ENCODE assay signal across 8 cellular contexts in genomic region chr4:107989162-107989536, GRCh38. TPM values are rescaled to one million over a fixed set of nuclear protein-coding genes. Genes with fewer than 3 reads are reported as not detected.
A peak's percentile ranks its signal among the peaks of the same experiment; 100 is the strongest.
DNase-seq lines count a peak whose midpoint lies in the region; ATAC-seq and TF ChIP-seq lines count a peak whose summit lies in the region.

No MANE protein-coding gene starts in this region.

- TF ChIP-seq CTCF in SK-N-SH (IDR thresholded peaks at IDR 0.05) (no peak), Panc1 (IDR thresholded peaks at IDR 0.05) (no peak), fibroblast of mammary gland (conservative IDR thresholded peaks at IDR 0.05; ENCODE audit: control insufficient read depth, insufficient read depth, low read depth, low read length) (no peak), psoas muscle (IDR thresholded peaks at IDR 0.05) (no peak)

- H3K9me2 ChIP-seq in SK-N-SH: no peaks in the 10 kb centered on the region

- H3K36me3 ChIP-seq in SK-N-SH (replicated peaks in 1 of 2; ENCODE audit: control insufficient read depth in 1 of 2, insufficient read depth in 2 of 2, low read length in 1 of 2) (no peaks in the 10 kb centered on the region), Panc1 (ENCODE audit: control insufficient read depth, insufficient read depth, low read length) (no peaks in the 10 kb centered on the region; the same call in none of the 2 replicates), psoas muscle (ENCODE audit: insufficient read depth in 1 of 2, low read depth in 1 of 2) (no peaks in the 10 kb centered on the region)

- H2AFZ ChIP-seq in SK-N-SH (ENCODE audit: low read depth): peak overlapping the region; percentile 78; the same call in 1 of the 2 replicates

- no peak overlapping the region for H3K9ac ChIP-seq in SK-N-SH

- ATAC-seq in SK-N-SH treated with all-trans-retinoic acid at 6 μM for 48 hours (no peak), Panc1 (peak; percentile 47), psoas muscle (peak; percentile 30 to 59 (median 58)), GM18519 (IDR thresholded peaks at IDR 0.05; ENCODE audit: low FRiP score, unreplicated experiment) (no peak), GM18861 (IDR thresholded peaks at IDR 0.05; ENCODE audit: unreplicated experiment) (no peak)

- TF ChIP-seq EP300 in SK-N-SH (IDR thresholded peaks at IDR 0.05; ENCODE audit: borderline replicate concordance in 1 of 2, low read depth in 1 of 2, low read length in 1 of 2): no peak

- H3K9me3 ChIP-seq in SK-N-SH: no peaks in the 10 kb centered on the region
- H3K9me3 ChIP-seq in Panc1 (ENCODE audit: control insufficient read depth, insufficient read depth, low read depth, low read length): no peaks in the 10 kb centered on the region
- no peaks in the 10 kb centered on the region for H3K9me3 ChIP-seq in psoas muscle

- no peaks in the 10 kb centered on the region for H3K27me3 ChIP-seq in SK-N-SH (ENCODE audit: insufficient read depth)
- no peaks in the 10 kb centered on the region for H3K27me3 ChIP-seq in Panc1 (ENCODE audit: control insufficient read depth, insufficient read depth, low read length)
- H3K27me3 ChIP-seq in psoas muscle (ENCODE audit: insufficient read depth in 3 of 3, low read length in 2 of 3): no peaks in the 10 kb centered on the region

- in situ Hi-C loops in Panc1 (cut with HindIII; ENCODE audit: low pct_unique_long_range_greater_than_20kb, low sequenced_read_pairs): no loop called here

- H3F3A ChIP-seq in SK-N-SH (replicated peaks; ENCODE audit: insufficient read depth): peaks cover 3% of the 10 kb centered on the region

- TF ChIP-seq RAD21 in SK-N-SH (IDR thresholded peaks at IDR 0.05; ENCODE audit: low read length): no peak

- 7% methylated on average over 8 of the region's 8 CpGs for WGBS in SK-N-SH (ENCODE audit: low lambda C conversion rate)
- 5 to 8% (median 6%) methylated on average over 8 of the region's 8 CpGs for WGBS in psoas muscle, 3 donors

- BruUV-seq in Panc1 (replicated peaks; lab: Mats Ljungman, UMichigan): no TSS peak

- H3K4me1 ChIP-seq in SK-N-SH (ENCODE audit: control insufficient read depth in 1 of 2, insufficient read depth in 2 of 2, low read depth in 1 of 2, low read length in 1 of 2) (peaks cover 3 to 5% of the 10 kb centered on the region in 2 experiments; a peak in 3 of 4 replicates), Panc1 (ENCODE audit: control insufficient read depth, insufficient read depth, low read length) (peaks cover 2% of the 10 kb centered on the region), psoas muscle (peaks cover 44% of the 10 kb centered on the region)

- peak overlapping the region; percentile 98 for H3K4me2 ChIP-seq in SK-N-SH

- no peaks in the 10 kb centered on the region for H4K20me1 ChIP-seq in SK-N-SH (ENCODE audit: insufficient read depth)

- DNase-seq in SK-N-SH (no peak), Panc1 (ENCODE audit: low read depth, low spot score) (no peak), fibroblast of mammary gland (ENCODE audit: low read depth) (no peak), psoas muscle (no peak)
- DNase-seq in NK-92 treated with Interleukin-12 subunit alpha and Interleukin-12 subunit beta, amount 100 ng/mL, for 24 hours (lab: John Stamatoyannopoulos, UW): no peak

- POLR2A ChIA-PET in SK-N-SH (lab: Yijun Ruan, JAX): no interaction called here
- POLR2A ChIA-PET in Panc1 (lab: Charles Lee): no interaction called here

- intact Hi-C loops in Panc1 (cut with micrococcal nuclease; ENCODE audit: unreplicated experiment) (no loop called here), psoas muscle (cut with DNase I) (loop anchor here in 1 of 2 donors (2.0 kb wide), 1 partner anchor 58 kb away; the partner anchor contains the start of gene CYP2U1)

- CTCF ChIA-PET in SK-N-SH (lab: Yijun Ruan, JAX): interaction anchor here (1.4 kb wide), 1 partner anchor 9 kb away, joined by 3 read pairs; no protein-coding TSS in a partner anchor
- CTCF ChIA-PET in Panc1 (lab: Charles Lee): no interaction called here

- H3K4me3 ChIP-seq in SK-N-SH (ENCODE audit: low read depth in 2 of 2, low read length in 1 of 2): peak overlapping the region; percentile 86 to 96
- H3K4me3 ChIP-seq in Panc1 (ENCODE audit: low read depth in 2 of 2, low read length in 2 of 2): peak overlapping the region; percentile 74 to 85
- H3K4me3 ChIP-seq in fibroblast of mammary gland (ENCODE audit: control insufficient read depth, low read depth, low read length): peak overlapping the region; percentile 53
- H3K4me3 ChIP-seq in psoas muscle: peak overlapping the region; percentile 91

- H3K79me2 ChIP-seq in SK-N-SH (ENCODE audit: insufficient read depth): peaks cover 31% of the 10 kb centered on the region

- H3K27ac ChIP-seq in SK-N-SH (ENCODE audit: low read depth in 2 of 2, low read length in 1 of 2) (no peak overlapping the region; a peak in 1 of 4 replicates), Panc1 (ENCODE audit: low read length) (peak overlapping the region; percentile 51), psoas muscle (peak overlapping the region; percentile 98)

TF ChIP-seq in SK-N-SH, 30 proteins besides CTCF, POLR2A, EP300 and RAD21 (continues in another document):
- TF ChIP-seq CHD2 (IDR thresholded peaks at IDR 0.05; ENCODE audit: low read length, partially characterized antibody): no peak
- no peak for TF ChIP-seq RXRA (IDR thresholded peaks at IDR 0.05; ENCODE audit: borderline replicate concordance, low read depth)
- no peak for TF ChIP-seq REST (IDR thresholded peaks at IDR 0.05; ENCODE audit: low read depth, low read length)

TF ChIP-seq in SK-N-SH treated with all-trans-retinoic acid at 6 μM for 48 hours, 23 proteins besides CTCF, POLR2A, EP300 and RAD21:
- TF ChIP-seq ESRRG (CRISPR knock-in tag; IDR thresholded peaks at IDR 0.05) (no peak), ZNF565 (CRISPR knock-in tag; conservative IDR thresholded peaks at IDR 0.05; ENCODE audit: low read depth) (no peak), ISL1 (CRISPR knock-in tag; IDR thresholded peaks at IDR 0.05) (no peak), PATZ1 (CRISPR knock-in tag; IDR thresholded peaks at IDR 0.05; ENCODE audit: borderline replicate concordance) (no peak), PPARA (CRISPR knock-in tag; IDR thresholded peaks at IDR 0.05; ENCODE audit: borderline replicate concordance) (no peak), ZFP30 (CRISPR knock-in tag; IDR thresholded peaks at IDR 0.05) (no peak), GLIS3 (CRISPR knock-in tag; IDR thresholded peaks at IDR 0.05) (no peak), ZFP3 (CRISPR knock-in tag; IDR thresholded peaks at IDR 0.05) (no peak), SNAI2 (CRISPR knock-in tag; IDR thresholded peaks at IDR 0.05) (no peak), CSRNP3 (CRISPR knock-in tag; IDR thresholded peaks at IDR 0.05) (no peak), TOX (CRISPR knock-in tag; IDR thresholded peaks at IDR 0.05; ENCODE audit: borderline replicate concordance) (no peak), OSR1 (CRISPR knock-in tag; IDR thresholded peaks at IDR 0.05) (no peak), ARNTL (CRISPR knock-in tag; IDR thresholded peaks at IDR 0.05; ENCODE audit: borderline replicate concordance, low read depth) (no peak), RARB (CRISPR knock-in tag; IDR thresholded peaks at IDR 0.05) (no peak), ZC3H10 (CRISPR knock-in tag; IDR thresholded peaks at IDR 0.05) (no peak), BACH2 (CRISPR knock-in tag; IDR thresholded peaks at IDR 0.05; ENCODE audit: borderline replicate concordance) (no peak)

RNA-seq across cellular contexts. Expression of gene HADH, which starts 0.5 kb away (rescaled TPM):
- polyA plus RNA-seq in SK-N-SH (2012; rRNA removed): 19.4 and 20.3 TPM in 2 replicates
- 17.9 and 22.0 TPM in 2 replicates for polyA plus RNA-seq in SK-N-SH (2012; cell fraction: cytosol; rRNA removed)
- polyA plus RNA-seq in SK-N-SH (2012; cell fraction: nucleus; rRNA removed): 17.5 and 25.5 TPM in 2 replicates
- 20.0 TPM for total RNA-seq in Panc1 (2021; ENCODE audit: unreplicated experiment)
- polyA plus RNA-seq in Panc1 (2012; ENCODE audit: insufficient read length): 21.0 TPM
- 100 to 1,000 TPM in 3 of 4 donors, 10 to 100 TPM in 1; 84.4 to 150 (median 118) TPM for total RNA-seq in psoas muscle
- 100 to 1,000 TPM in 1 of 3 donors, 10 to 100 TPM in 2; 26.6 to 125 (median 99.5) TPM for polyA plus RNA-seq in psoas muscle

RNA-seq across cellular contexts. Expression of gene CYP2U1, which starts 57.8 kb away (rescaled TPM):
- 2.0 and 2.8 TPM in 2 replicates for polyA plus RNA-seq in SK-N-SH (2012; rRNA removed)
- polyA plus RNA-seq in SK-N-SH (2012; cell fraction: cytosol; rRNA removed): 3.3 and 3.5 TPM in 2 replicates
- polyA plus RNA-seq in SK-N-SH (2012; cell fraction: nucleus; rRNA removed): 1.3 and 2.5 TPM in 2 replicates
- 1.2 TPM for total RNA-seq in Panc1 (2021; ENCODE audit: unreplicated experiment)
- polyA plus RNA-seq in Panc1 (2012; ENCODE audit: insufficient read length): 1.1 TPM
- total RNA-seq in psoas muscle: 1 to 10 TPM; 2.4 to 4.5 (median 3.9) TPM
- polyA plus RNA-seq in psoas muscle: 1 to 10 TPM in 2 of 3 donors, under 1 TPM in 1; 0.95 to 3.7 (median 1.9) TPM

Comparison
In these comparisons a context has a peak if more than half of its experiments do, and no peak if none do; other contexts are left out.
1. H3K27ac ChIP-seq: peak in Panc1 (single experiment) and psoas muscle (single experiment); none in SK-N-SH (0 of 2).
2. ATAC-seq: peak in Panc1 (single experiment) and psoas muscle (4 of 4); none in SK-N-SH treated with all-trans-retinoic acid at 6 μM for 48 hours (single experiment), GM18519 (single experiment) and GM18861 (single experiment).
3. Peak in every context shown above with its lines, with median percentiles within 50 percentile points of each other: H3K4me3 ChIP-seq.